Comparison of ENCODE assay signal across 8 cellular contexts in the genomic region with DNA sequence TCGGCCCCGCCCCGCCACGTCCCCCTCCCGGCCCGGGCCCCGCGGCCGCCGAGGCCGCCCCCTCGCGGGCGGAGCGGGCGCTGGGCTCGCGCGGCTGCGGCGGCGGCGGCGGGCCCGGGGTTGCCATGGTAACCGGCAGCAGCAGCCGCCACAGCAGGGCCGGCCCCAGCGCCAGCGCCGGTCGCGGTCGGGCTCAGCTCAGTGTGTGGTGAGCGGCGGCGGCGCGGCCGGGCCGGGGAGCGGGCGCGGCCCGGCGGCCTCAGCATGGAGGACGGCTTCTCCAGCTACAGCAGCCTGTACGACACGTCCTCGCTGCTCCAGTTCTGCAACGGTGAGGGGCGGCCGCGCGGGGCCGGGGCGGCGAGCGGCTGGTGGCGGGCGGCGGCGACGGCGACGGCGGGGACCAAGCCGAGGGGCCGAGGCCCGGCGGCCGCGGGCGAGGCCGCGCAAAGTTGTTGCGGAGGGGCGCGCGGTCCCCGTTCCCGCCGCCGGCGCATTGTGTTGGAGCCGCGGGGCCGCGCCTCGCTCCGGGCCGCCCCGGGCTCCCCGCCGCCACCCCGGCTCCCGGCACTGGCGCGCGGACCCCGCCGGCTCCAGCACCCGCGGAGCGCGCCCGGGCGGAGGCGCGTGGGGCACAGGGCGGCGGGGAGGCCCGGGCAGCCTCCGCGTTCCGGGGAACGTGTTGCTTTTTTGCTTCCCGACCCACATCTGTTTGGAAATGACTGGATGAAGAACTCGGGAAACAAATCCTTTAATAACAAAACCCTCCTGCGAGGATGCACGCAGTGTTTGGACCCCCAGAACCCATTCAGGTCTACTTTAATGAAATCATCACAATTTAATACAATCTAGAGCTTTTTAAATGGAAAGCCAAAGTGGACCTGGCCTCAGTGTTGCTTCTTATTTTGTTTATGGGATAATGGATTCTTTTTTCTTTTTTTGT. TPM values are rescaled to one million over a fixed set of nuclear protein-coding genes. Genes with fewer than 3 reads are reported as not detected.
DNase-seq lines count a peak whose midpoint lies in the region; ATAC-seq and TF ChIP-seq lines count a peak whose summit lies in the region.

Gene EML1, plus strand, starts transcription at position 201 of the 943 bp plus-strand sequence. Its CDS starts 64 bp downstream, at position 265.

- ATAC-seq in GM18867 (IDR thresholded peaks at IDR 0.05; ENCODE audit: unreplicated experiment) (peak; percentile 91), HG03108 (IDR thresholded peaks at IDR 0.05; ENCODE audit: unreplicated experiment) (peak; percentile 88)

- H3K9ac ChIP-seq in endodermal cell (ENCODE audit: extremely low read depth, low read length, poor library complexity, severe bottlenecking) = peak within 1 kb of the TSS; percentile 59
- peak within 1 kb of the TSS; percentile 69 for H3K9ac ChIP-seq in mesendoderm (ENCODE audit: low read length)

- H2BK15ac ChIP-seq in mesendoderm (replicated peaks; ENCODE audit: low read depth) = no peak within 1 kb of the TSS

- H3K4ac ChIP-seq in mesendoderm (ENCODE audit: low read depth, low read length) = peak within 1 kb of the TSS; percentile 78

- H3K36me3 ChIP-seq in endodermal cell (ENCODE audit: control insufficient read depth, insufficient read depth, low read length) (no peaks in the 10 kb centered on the region), mesendoderm (ENCODE audit: control insufficient read depth, insufficient read depth, low read length) (no peaks in the 10 kb centered on the region)

- peaks cover 33% of the 10 kb centered on the region for H3K27me3 Mint-ChIP-seq in endodermal cell (ENCODE audit: insufficient read depth)

- H3K4me3 Mint-ChIP-seq in endodermal cell = peak within 1 kb of the TSS; percentile 59

- no peak within 1 kb of the TSS for H2AK5ac ChIP-seq in mesendoderm (ENCODE audit: low read length)

- TF ChIP-seq CTCF in AG04450 (IDR thresholded peaks at IDR 0.05; ENCODE audit: low read depth, low read length) (no peak), endodermal cell (conservative IDR thresholded peaks at IDR 0.05) (no peak)

- H3K4me3 ChIP-seq in AG04450 (ENCODE audit: low read depth, low read length) (peak within 1 kb of the TSS; percentile 68), endodermal cell (ENCODE audit: low read length) (peak within 1 kb of the TSS; percentile 94), mesendoderm (ENCODE audit: low read length) (peak within 1 kb of the TSS; percentile 54)

- H3K79me1 ChIP-seq in mesendoderm (ENCODE audit: low read length) = no peaks in the 10 kb centered on the region

- no peak within 1 kb of the TSS for H4K5ac ChIP-seq in mesendoderm (ENCODE audit: low read length)

- H3K4me2 ChIP-seq in mesendoderm (ENCODE audit: low read length) = peak within 1 kb of the TSS; percentile 72

- peaks cover 12% of the 10 kb centered on the region for H3K4me1 Mint-ChIP-seq in endodermal cell

- H3K27me3 ChIP-seq in AG04450 (ENCODE audit: control insufficient read depth, insufficient read depth, low read length) (no peaks in the 10 kb centered on the region), endodermal cell (ENCODE audit: control insufficient read depth, insufficient read depth, low read length, poor library complexity, severe bottlenecking) (no peaks in the 10 kb centered on the region), mesendoderm (ENCODE audit: insufficient read depth, low read length, poor library complexity) (no peaks in the 10 kb centered on the region)

- H4K8ac ChIP-seq in mesendoderm (ENCODE audit: low read depth, low read length) = no peak within 1 kb of the TSS

- H3K9me3 ChIP-seq in AG04450 (ENCODE audit: control insufficient read depth, insufficient read depth, low read length) = no peaks in the 10 kb centered on the region
- peaks cover 5% of the 10 kb centered on the region for H3K9me3 ChIP-seq in endodermal cell (ENCODE audit: control insufficient read depth, low read length)

- peak within 1 kb of the TSS; percentile 81 for H3K18ac ChIP-seq in mesendoderm (ENCODE audit: low read length)

- H3K56ac ChIP-seq in mesendoderm (ENCODE audit: low read length) = peak within 1 kb of the TSS; percentile 85

- peak; percentile 21 for DNase-seq in AG04450 (ENCODE audit: low read depth, low spot score)
- DNase-seq in NCI-H69 (lab: John Stamatoyannopoulos, UW) = peak; percentile 94
- DNase-seq in activated CD8-positive, alpha-beta memory T cell treated with anti-CD3 and anti-CD28 coated beads, Interleukin-2, amount 50 U/mL, for 4 hours = peak; percentile 72
- peak; percentile 91 for DNase-seq in endodermal cell
- DNase-seq in mesendoderm = peak; percentile 84
- peak; percentile 57 for DNase-seq in stimulated activated CD8-positive, alpha-beta memory T cell treated with anti-CD3 and anti-CD28 coated beads, Interleukin-12 subunit alpha, Interleukin-12 subunit beta, amount 100 ng/mL, for 4 hours (ENCODE audit: low read depth)

- no peaks in the 10 kb centered on the region for H3K79me2 ChIP-seq in mesendoderm (ENCODE audit: control insufficient read depth, insufficient read depth, low read length)

- no peak within 1 kb of the TSS for H2BK5ac ChIP-seq in mesendoderm (ENCODE audit: low read length)

- CTCF ChIA-PET in AG04450 (lab: Charles Lee) = interaction anchor here (0.7 to 2.2 kb wide), 8 partner anchors 15 to 111 kb away, joined by 3 to 9 read pairs (median 4); no protein-coding TSS in a partner anchor

- peaks cover 2% of the 10 kb centered on the region for H3K9me3 Mint-ChIP-seq in endodermal cell

- H3K27ac ChIP-seq in AG04450 (ENCODE audit: low read depth, low read length) (peak within 1 kb of the TSS; percentile 39), endodermal cell (ENCODE audit: low read depth, low read length) (peak within 1 kb of the TSS; percentile 26), mesendoderm (ENCODE audit: low read depth, low read length) (no peak within 1 kb of the TSS)

- H2BK120ac ChIP-seq in mesendoderm (ENCODE audit: low read depth, low read length) = no peak within 1 kb of the TSS

- WGBS in endodermal cell (ENCODE audit: insufficient coverage in 1 of 2, insufficient read length in 1 of 2), 2 experiments = 0 to 3% methylated on average over 8 to 121 of the region's 121 CpGs
- no CpG with 5 or more reads among the region's 121 CpGs for WGBS in mesendoderm (ENCODE audit: extremely low coverage, insufficient coverage, low lambda C conversion rate)

- H3K4me1 ChIP-seq in endodermal cell (ENCODE audit: control insufficient read depth, insufficient read depth, low read length) = no peaks in the 10 kb centered on the region
- no peaks in the 10 kb centered on the region for H3K4me1 ChIP-seq in mesendoderm (ENCODE audit: control insufficient read depth, low read depth, low read length)

- POLR2A ChIA-PET in AG04450 (lab: Yijun Ruan, JAX) = interaction anchor here (0.6 to 1.7 kb wide), 7 partner anchors 9 to 110 kb away, joined by 3 to 8 read pairs (median 4); partner anchors contain the start of gene CYP46A1

- no peaks in the 10 kb centered on the region for H3K36me3 Mint-ChIP-seq in endodermal cell (ENCODE audit: low read depth)

- peak within 1 kb of the TSS; percentile 59 for H3K23ac ChIP-seq in mesendoderm (ENCODE audit: low read length)

- no peak within 1 kb of the TSS for H3K27ac Mint-ChIP-seq in endodermal cell

RNA-seq across cellular contexts. Expression of gene EML1, which starts in this region (rescaled TPM):
- polyA plus RNA-seq in AG04450 (2011; rRNA removed) = 37.7 and 44.6 TPM in 2 replicates
- 92.9 and 138 TPM in 2 replicates for polyA minus RNA-seq in AG04450 (2011; rRNA and poly(A)+ RNA removed)
- 10 to 100 TPM; 25.0 to 31.4 TPM for total RNA-seq in endodermal cell
- 39.1 TPM for polyA plus RNA-seq in endodermal cell (2013, experiment 1 of 2)
- 38.7 TPM for polyA plus RNA-seq in endodermal cell (2013, experiment 2 of 2)
- polyA plus RNA-seq in mesendoderm (2013, experiment 1 of 2) = 4.8 TPM
- polyA plus RNA-seq in mesendoderm (2013, experiment 2 of 2) = 5.6 TPM

Comparison
In these comparisons a context has a peak if more than half of its experiments do, and no peak if none do; other contexts are left out.
1. DNase-seq: peak in every context shown above with its lines; median percentile 94 in NCI-H69; 91 in endodermal cell; 84 in mesendoderm; 72 in activated CD8-positive, alpha-beta memory T cell treated with anti-CD3 and anti-CD28 coated beads, Interleukin-2, amount 50 U/mL, for 4 hours; 57 in stimulated activated CD8-positive, alpha-beta memory T cell treated with anti-CD3 and anti-CD28 coated beads, Interleukin-12 subunit alpha, Interleukin-12 subunit beta, amount 100 ng/mL, for 4 hours; 21 in AG04450.